In genomic region chr3:115728013-115728412, GRCh38 we compare ENCODE assay signal across 8 cellular contexts.
"Had no signal": no experiment of that assay in that cellular context is flagged by ENCODE, and none has a peak within 500 bp of the region (broad histone marks: within the 10 kb centered on the region; RNA-seq: fewer than 3 reads in every experiment).

No MANE protein-coding gene starts in this region.

- ATAC-seq: K562 had no signal

- H3K36me3 ChIP-seq: HAP-1 had no signal

- H3K27ac ChIP-seq: HL-60 had no signal

- H3K4me1 ChIP-seq: HAP-1 had no signal

- DNase-seq: GOT3, IMR-90, Kasumi-1, KG1 had no signal

- H3K9me3 ChIP-seq: HAP-1 had no signal

- H3K4me3 ChIP-seq: HAP-1, K562 had no signal

- FAIRE-seq: H54, K562 had no signal
